ENCODE assay signal across 24 cellular contexts in genomic region chr11:8818421-8818820, GRCh38.
"Had no signal": no experiment of that assay in that cellular context is flagged by ENCODE, and none has a peak within 500 bp of the region (broad histone marks: within the 10 kb centered on the region; RNA-seq: fewer than 3 reads in every experiment).

No MANE protein-coding gene starts in this region.

- H3K27ac Mint-ChIP-seq: immature natural killer cell, mesothelial cell of epicardium had no signal

- H3K27me3 ChIP-seq: dorsolateral prefrontal cortex, esophagus squamous epithelium, gastrocnemius medialis, heart left ventricle, hepatocyte, left lung had no signal

- H3K4me2 ChIP-seq: hepatocyte had no signal

- H3K4me1 Mint-ChIP-seq: immature natural killer cell, mesothelial cell of epicardium had no signal

- H3K36me3 ChIP-seq: esophagus squamous epithelium, gastrocnemius medialis, left lung, lower lobe of right lung had no signal

- H3K4me3 Mint-ChIP-seq: immature natural killer cell, mesothelial cell of epicardium had no signal

- H3K9me3 ChIP-seq: esophagus squamous epithelium, gastrocnemius medialis, heart left ventricle, left lung, lower lobe of right lung, mucosa of descending colon had no signal

- H3K4me3 ChIP-seq: coronary artery, dorsolateral prefrontal cortex, esophagus squamous epithelium, gastrocnemius medialis, heart left ventricle, hepatocyte, left lung, lower lobe of right lung, mucosa of descending colon had no signal

- H3K27ac ChIP-seq: coronary artery, dorsolateral prefrontal cortex, epithelial cell of prostate, esophagus squamous epithelium, gastrocnemius medialis, heart left ventricle, hepatocyte, left lung, lower lobe of right lung had no signal

- DNase-seq: dermis blood vessel endothelial cell; dorsolateral prefrontal cortex; effector CD4-positive, alpha-beta T cell; effector memory CD4-positive, alpha-beta T cell; erythroblast; esophagus squamous epithelium; foreskin fibroblast; foreskin melanocyte; gastrocnemius medialis; heart left ventricle; hypothalamus; immature natural killer cell; islet precursor cell; kidney; kidney glomerular epithelial cell; left lung; left ventricle myocardium superior; lower lobe of right lung; mesenchymal stem cell; mucosa of descending colon had no signal

- H3K36me3 Mint-ChIP-seq: immature natural killer cell had no signal

- H3K9me3 Mint-ChIP-seq: immature natural killer cell, mesothelial cell of epicardium had no signal

- H2AFZ ChIP-seq: hepatocyte had no signal
